Comparison of ENCODE assay signal across 1 cellular context in the genomic region with DNA sequence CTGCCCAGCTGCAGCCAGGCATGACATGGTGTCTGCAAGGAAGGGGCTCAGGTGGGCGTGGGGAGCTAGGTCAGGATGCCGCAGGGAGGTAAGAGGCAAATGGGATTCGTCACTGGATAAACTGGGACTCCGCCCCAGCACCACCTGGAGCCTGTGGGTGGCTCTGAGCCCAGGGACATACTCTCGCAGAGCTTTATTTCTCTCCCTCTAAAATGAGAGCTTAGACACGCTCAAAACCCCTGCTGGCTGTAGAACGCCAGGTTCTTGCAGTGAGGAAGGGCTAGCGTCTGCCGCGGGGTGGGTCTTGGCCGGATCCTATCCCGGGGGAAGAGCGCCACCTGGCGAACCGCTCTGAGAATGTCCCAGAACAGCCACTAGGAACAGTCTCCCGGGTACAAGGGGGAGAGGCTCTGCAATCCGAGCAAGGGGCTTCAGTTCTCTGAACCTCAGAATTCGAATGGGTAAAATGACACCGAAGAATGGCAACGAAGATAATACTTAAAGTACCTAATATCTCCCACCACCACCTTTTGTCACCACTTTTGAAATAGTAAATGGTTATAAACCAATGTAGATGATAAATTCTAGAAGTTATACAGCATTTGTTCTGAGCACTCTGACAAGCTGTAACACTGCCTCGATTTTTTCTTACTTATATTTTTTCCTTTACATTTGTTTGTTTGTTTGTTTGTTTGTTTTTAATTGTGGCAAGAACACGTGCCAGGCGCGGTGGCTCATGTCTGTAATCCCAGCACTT.
A peak's percentile ranks its signal among the peaks of the same experiment; 100 is the strongest.
TF ChIP-seq lines count a peak whose summit lies in the region.

No MANE protein-coding gene starts in this region.

TF ChIP-seq in HepG2, 621 proteins besides CTCF, POLR2A, EP300 and RAD21 (continued from another document):
- 0 out of 2 replicates have a peak, but pooled peaks have one; percentile 37 for TF ChIP-seq MYC (CRISPR knock-in tag; IDR thresholded peaks at IDR 0.05; ENCODE audit: borderline replicate concordance)
- peak; percentile 27; the same call in 1 of the 2 replicates for TF ChIP-seq SALL1 (CRISPR knock-in tag; IDR thresholded peaks at IDR 0.05)
- TF ChIP-seq U2AF2 (IDR thresholded peaks at IDR 0.05; ENCODE audit: low read depth, low read length) = no peak
- no peak for TF ChIP-seq MXI1 (IDR thresholded peaks at IDR 0.05; ENCODE audit: borderline replicate concordance, low read depth, low read length)
- TF ChIP-seq STAG1 (CRISPR knock-in tag; IDR thresholded peaks at IDR 0.05) = peak; percentile 93
- TF ChIP-seq XRCC5 (optimal IDR thresholded peaks at IDR 0.05; ENCODE audit: low read length) = peak; percentile 60
- TF ChIP-seq, protein P1, sequence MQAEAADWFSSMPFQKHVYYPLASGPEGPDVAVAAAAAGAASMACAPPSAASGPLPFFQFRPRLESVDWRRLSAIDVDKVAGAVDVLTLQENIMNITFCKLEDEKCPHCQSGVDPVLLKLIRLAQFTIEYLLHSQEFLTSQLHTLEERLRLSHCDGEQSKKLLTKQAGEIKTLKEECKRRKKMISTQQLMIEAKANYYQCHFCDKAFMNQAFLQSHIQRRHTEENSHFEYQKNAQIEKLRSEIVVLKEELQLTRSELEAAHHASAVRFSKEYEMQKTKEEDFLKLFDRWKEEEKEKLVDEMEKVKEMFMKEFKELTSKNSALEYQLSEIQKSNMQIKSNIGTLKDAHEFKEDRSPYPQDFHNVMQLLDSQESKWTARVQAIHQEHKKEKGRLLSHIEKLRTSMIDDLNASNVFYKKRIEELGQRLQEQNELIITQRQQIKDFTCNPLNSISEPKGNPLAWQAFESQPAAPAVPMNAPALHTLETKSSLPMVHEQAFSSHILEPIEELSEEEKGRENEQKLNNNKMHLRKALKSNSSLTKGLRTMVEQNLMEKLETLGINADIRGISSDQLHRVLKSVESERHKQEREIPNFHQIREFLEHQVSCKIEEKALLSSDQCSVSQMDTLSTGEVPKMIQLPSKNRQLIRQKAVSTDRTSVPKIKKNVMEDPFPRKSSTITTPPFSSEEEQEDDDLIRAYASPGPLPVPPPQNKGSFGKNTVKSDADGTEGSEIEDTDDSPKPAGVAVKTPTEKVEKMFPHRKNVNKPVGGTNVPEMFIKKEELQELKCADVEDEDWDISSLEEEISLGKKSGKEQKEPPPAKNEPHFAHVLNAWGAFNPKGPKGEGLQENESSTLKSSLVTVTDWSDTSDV (CRISPR knock-in tag; IDR thresholded peaks at IDR 0.05) = no peak
- TF ChIP-seq ZNF501 (CRISPR knock-in tag; IDR thresholded peaks at IDR 0.05) = 0 out of 2 replicates have a peak, but pooled peaks have one; percentile 19
- TF ChIP-seq ZNF788 (CRISPR knock-in tag; IDR thresholded peaks at IDR 0.05; ENCODE audit: borderline replicate concordance) = peak; percentile 30; the same call in 1 of the 2 replicates
- TF ChIP-seq ZNF331 (CRISPR knock-in tag; IDR thresholded peaks at IDR 0.05) = peak; percentile 34; the same call in 1 of the 2 replicates
- no peak for TF ChIP-seq ZNF496 (CRISPR knock-in tag; IDR thresholded peaks at IDR 0.05; ENCODE audit: insufficient replicate concordance)
- TF ChIP-seq, protein P2, sequence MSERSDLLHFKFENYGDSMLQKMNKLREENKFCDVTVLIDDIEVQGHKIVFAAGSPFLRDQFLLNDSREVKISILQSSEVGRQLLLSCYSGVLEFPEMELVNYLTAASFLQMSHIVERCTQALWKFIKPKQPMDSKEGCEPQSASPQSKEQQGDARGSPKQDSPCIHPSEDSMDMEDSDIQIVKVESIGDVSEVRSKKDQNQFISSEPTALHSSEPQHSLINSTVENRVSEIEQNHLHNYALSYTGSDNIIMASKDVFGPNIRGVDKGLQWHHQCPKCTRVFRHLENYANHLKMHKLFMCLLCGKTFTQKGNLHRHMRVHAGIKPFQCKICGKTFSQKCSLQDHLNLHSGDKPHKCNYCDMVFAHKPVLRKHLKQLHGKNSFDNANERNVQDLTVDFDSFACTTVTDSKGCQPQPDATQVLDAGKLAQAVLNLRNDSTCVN (CRISPR knock-in tag; IDR thresholded peaks at IDR 0.05; ENCODE audit: borderline replicate concordance) = no peak
